Comparison of ENCODE assay signal across 8 cellular contexts in genomic region chr10:11180228-11180627, GRCh38.
DNase-seq lines count a peak whose midpoint lies in the region; ATAC-seq, FAIRE-seq and TF ChIP-seq lines count a peak whose summit lies in the region.

No MANE protein-coding gene starts in this region.

- peaks cover 62% of the 10 kb centered on the region for H3K4me1 ChIP-seq in GM12878 (ENCODE audit: control insufficient read depth, insufficient read depth, low read length)

- intact Hi-C loops in GM12878 (cut with micrococcal nuclease; ENCODE audit: unreplicated experiment): no loop called here

- no peak overlapping the region for H3K4me3 ChIP-seq in SU-DHL-6 (ENCODE audit: insufficient read depth, low read length, poor library complexity, severe bottlenecking)
- peak overlapping the region; percentile 57 for H3K4me3 ChIP-seq in GM12878

- H3K9ac ChIP-seq in SU-DHL-6 (ENCODE audit: low read length): no peak overlapping the region
- H3K9ac ChIP-seq in GM12878 (ENCODE audit: control insufficient read depth, insufficient read depth, low read length): peak overlapping the region; percentile 78

- peak overlapping the region; percentile 34 for H3K27ac ChIP-seq in SU-DHL-6 (ENCODE audit: low read depth, low read length)
- peak overlapping the region; percentile 95 for H3K27ac ChIP-seq in GM12878 (ENCODE audit: control insufficient read depth, insufficient read depth)

- H3K36me3 ChIP-seq in SU-DHL-6 (ENCODE audit: low read length): no peaks in the 10 kb centered on the region
- peaks cover 20 to 50% of the 10 kb centered on the region in 2 experiments for H3K36me3 ChIP-seq in GM12878 (ENCODE audit: control insufficient read depth in 2 of 2, insufficient read depth in 2 of 2, low read length in 1 of 2)

- CTCF ChIA-PET in GM12878 (lab: Yijun Ruan, JAX): interaction anchor here (1.7 to 13.9 kb wide), 7 partner anchors 16 to 90 kb away, joined by 4 to 114 read pairs (median 26); no protein-coding TSS in a partner anchor

- POLR2A ChIA-PET in GM12878 (lab: Charles Lee): interaction anchor here (0.6 to 8.7 kb wide), 7 partner anchors 9 to 77 kb away, joined by 3 to 130 read pairs (median 8); no protein-coding TSS in a partner anchor

- H2AFZ ChIP-seq in SU-DHL-6 (ENCODE audit: low read depth, low read length, severe bottlenecking) (no peak overlapping the region), GM12878 (ENCODE audit: control insufficient read depth, low read depth, low read length) (no peak overlapping the region)

- BruUV-seq in GM12878 (replicated peaks; lab: Mats Ljungman, UMichigan): no TSS peak

- TF ChIP-seq CTCF in SU-DHL-6 (IDR thresholded peaks at IDR 0.05; ENCODE audit: insufficient read depth, low read length, poor library complexity, severe bottlenecking): no peak
- no peak for TF ChIP-seq CTCF in GM12878 (IDR thresholded peaks at IDR 0.05 in 2 of 3, conservative IDR thresholded peaks at IDR 0.05 in 1 of 3; ENCODE audit: control insufficient read depth in 2 of 3, extremely low read depth in 1 of 3, insufficient read depth in 1 of 3, low read depth in 3 of 3, low read length in 3 of 3)

- ATAC-seq in GM21515 (IDR thresholded peaks at IDR 0.05; ENCODE audit: unreplicated experiment) (peak; percentile 11), GM12878 (peak; percentile 8), HG03342 (IDR thresholded peaks at IDR 0.05; ENCODE audit: unreplicated experiment) (no peak)

- peak; percentile 82 for TF ChIP-seq POLR2A in GM12878 (IDR thresholded peaks at IDR 0.05; ENCODE audit: low read depth, low read length)

- RAD21 ChIA-PET in GM12878 (lab: Charles Lee; ENCODE audit: unreplicated experiment): interaction anchor here (1.1 to 8.5 kb wide), 9 partner anchors 10 to 91 kb away, joined by 3 to 212 read pairs (median 23); no protein-coding TSS in a partner anchor

- SMC1A ChIA-PET in GM12878 (lab: Charles Lee; ENCODE audit: uncharacterized antibody, unreplicated experiment): interaction anchor here (1.1 to 18.3 kb wide), 15 partner anchors 9 to 90 kb away, joined by 3 to 417 read pairs (median 10); no protein-coding TSS in a partner anchor

- H3K4me2 ChIP-seq in SU-DHL-6 (ENCODE audit: low read depth, low read length, poor library complexity, severe bottlenecking) (peak overlapping the region; percentile 50), GM12878 (ENCODE audit: control insufficient read depth, insufficient read depth) (peak overlapping the region; percentile 98)

- DNase-seq in GM12878 (ENCODE audit: low read depth, low spot score) (no peak), COLO668 (lab: John Stamatoyannopoulos, UW; ENCODE audit: unreplicated experiment) (no peak), NCI-H748 treated with DMSO at 0.1 percent for 48 hours (lab: John Stamatoyannopoulos, UW) (no peak), NCI-H146 treated with DMSO at 0.1 percent for 48 hours (lab: John Stamatoyannopoulos, UW; ENCODE audit: unreplicated experiment) (no peak)
- peak; percentile 45 for DNase-seq in stimulated activated CD4-positive, alpha-beta T cell treated with anti-CD3 and anti-CD28 coated beads, Interleukin-4, amount 100 ng/mL, for 1 hour

- WGBS in GM12878 (ENCODE audit: insufficient coverage, insufficient replicate concordance, low lambda C conversion rate, missing lambda C conversion rate): 3% methylated on average over 14 of the region's 14 CpGs

- TF ChIP-seq EP300 in GM12878 (IDR thresholded peaks at IDR 0.05; ENCODE audit: borderline replicate concordance in 1 of 2, control insufficient read depth in 1 of 2, low read depth in 2 of 2, low read length in 2 of 2): no peak

- in situ Hi-C loops in GM12878 (cut with MboI): no loop called here

- H3K27me3 ChIP-seq in SU-DHL-6 (ENCODE audit: low read length): no peaks in the 10 kb centered on the region
- H3K27me3 ChIP-seq in GM12878 (replicated peaks in 1 of 2; ENCODE audit: control insufficient read depth in 2 of 2, insufficient read depth in 2 of 2, low read length in 1 of 2): no peaks in the 10 kb centered on the region

- no peaks in the 10 kb centered on the region for H3K9me2 ChIP-seq in SU-DHL-6 (replicated peaks; ENCODE audit: insufficient read depth, low read length)

- H3F3A ChIP-seq in SU-DHL-6 (ENCODE audit: insufficient read depth): peaks cover 4% of the 10 kb centered on the region; the same call in 1 of the 2 replicates

- no peak for TF ChIP-seq RAD21 in GM12878 (IDR thresholded peaks at IDR 0.05; ENCODE audit: insufficient read depth, low read depth, low read length)

- H3K9me3 ChIP-seq in SU-DHL-6 (ENCODE audit: insufficient read depth, low read length) (no peaks in the 10 kb centered on the region), GM12878 (replicated peaks; ENCODE audit: control insufficient read depth, insufficient read depth, low read length) (peaks cover 21% of the 10 kb centered on the region)

- H4K20me1 ChIP-seq in SU-DHL-6 (ENCODE audit: low read depth, low read length) (no peaks in the 10 kb centered on the region), GM12878 (ENCODE audit: control insufficient read depth, insufficient read depth) (no peaks in the 10 kb centered on the region; the same call in 1 of the 2 replicates)

- no peak for FAIRE-seq in GM12878 (lab: Jason Lieb, UNC)

- H3K79me2 ChIP-seq in SU-DHL-6 (ENCODE audit: insufficient read depth, low read length) (no peaks in the 10 kb centered on the region; the same call in 1 of the 2 replicates), GM12878 (ENCODE audit: control insufficient read depth, insufficient read depth, low read length) (peaks cover 100% of the 10 kb centered on the region)

TF ChIP-seq in GM12878, 131 proteins besides CTCF, POLR2A, EP300 and RAD21 (continues in another document):
- TF ChIP-seq CEBPZ (IDR thresholded peaks at IDR 0.05; ENCODE audit: low read depth, low read length) (no peak), IKZF1 (conservative IDR thresholded peaks at IDR 0.05) (0 out of 2 replicates have a peak, but pooled peaks have one; percentile 18), EZH2 (IDR thresholded peaks at IDR 0.05; ENCODE audit: borderline replicate concordance, control insufficient read depth, low read depth, low read length) (no peak), ZBTB11 (CRISPR knock-in tag; IDR thresholded peaks at IDR 0.05) (no peak), HDGF (IDR thresholded peaks at IDR 0.05) (peak; percentile 40; the same call in 1 of the 2 replicates), CHD1 (IDR thresholded peaks at IDR 0.05; ENCODE audit: low read depth, low read length) (no peak), TAF1 (IDR thresholded peaks at IDR 0.05; ENCODE audit: borderline replicate concordance, low read depth, low read length) (no peak), ATF7 (IDR thresholded peaks at IDR 0.05; ENCODE audit: low read depth) (0 out of 2 replicates have a peak, but pooled peaks have one; percentile 11), BCL11A (IDR thresholded peaks at IDR 0.05; ENCODE audit: low read depth, low read length) (no peak), IKZF2 (IDR thresholded peaks at IDR 0.05) (peak in 1 of 2 experiments; percentile 23; a peak in 1 of 4 replicates), POU2F2 (IDR thresholded peaks at IDR 0.05; ENCODE audit: borderline replicate concordance, low read depth, low read length) (peak; percentile 64; the same call in 1 of the 3 replicates), ASH2L (IDR thresholded peaks at IDR 0.05; ENCODE audit: borderline replicate concordance, low read depth) (no peak), IRF4 (IDR thresholded peaks at IDR 0.05; ENCODE audit: low read depth, low read length) (peak; percentile 38; the same call in 1 of the 2 replicates)
